8 cellular contexts compared by ENCODE assay signal in genomic region chr13:107434347-107434746, GRCh38.
"Had no signal": no experiment of that assay in that cellular context is flagged by ENCODE, and none has a peak within 500 bp of the region (broad histone marks: within the 10 kb centered on the region; RNA-seq: fewer than 3 reads in every experiment).

No MANE protein-coding gene starts in this region.

- ATAC-seq: GM12878 had no signal

- FAIRE-seq: G401.6, GM12878, GM12891, GM12892, GM18507, GM19239 had no signal

- H3K4me3 ChIP-seq: GM12878 had no signal

- DNase-seq: GDM1, GF-D8 had no signal
